In the genomic region with DNA sequence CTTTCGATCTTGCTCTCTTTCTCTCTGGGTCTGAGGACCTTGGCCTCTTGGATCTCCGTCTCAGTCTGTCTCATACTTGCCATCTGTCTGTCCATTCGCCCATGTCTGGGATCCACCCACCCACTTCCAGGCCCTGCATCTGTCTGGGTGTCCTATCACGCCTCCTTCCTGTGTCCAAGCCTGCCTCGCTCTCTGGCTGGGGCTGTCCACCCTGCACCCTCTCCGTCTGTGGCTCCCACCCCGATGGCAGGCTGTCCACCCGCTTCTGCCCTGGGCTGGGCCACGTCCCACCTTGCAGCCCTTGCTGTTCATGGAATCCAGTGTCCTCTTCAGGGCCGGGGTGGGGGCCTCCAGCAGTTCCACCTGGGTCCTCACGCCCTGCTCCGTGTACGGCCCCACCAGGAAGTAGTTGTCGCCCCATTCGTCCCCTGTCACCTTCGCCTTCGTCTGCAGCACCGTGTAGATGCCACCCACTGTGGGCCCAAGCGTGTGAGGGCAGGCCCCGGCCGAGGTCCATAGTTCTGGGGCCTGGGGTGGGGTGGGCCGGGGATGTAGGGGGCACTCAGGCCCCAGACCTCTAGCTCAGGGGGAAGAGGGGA, we compare ENCODE assay signal across 12 cellular contexts. TPM values are rescaled to one million over a fixed set of nuclear protein-coding genes. Genes with fewer than 3 reads are reported as not detected.
DNase-seq lines count a peak whose midpoint lies in the region; ATAC-seq and TF ChIP-seq lines count a peak whose summit lies in the region.
"Had no signal": no experiment of that assay in that cellular context is flagged by ENCODE, and none has a peak within 500 bp of the region (broad histone marks: within the 10 kb centered on the region; RNA-seq: fewer than 3 reads in every experiment).

No MANE protein-coding gene starts in this region.

- TF ChIP-seq CTCF in thoracic aorta (IDR thresholded peaks at IDR 0.05) = no peak

- H3K4me3 ChIP-seq in thoracic aorta = peak overlapping the region; percentile 100

- intact Hi-C loops in activated T-helper 1 cell treated with anti-CD3 and anti-CD28 coated beads, Interleukin-12 subunit alpha, Interleukin-12 subunit beta, Interleukin-2, Interleukin-4 antibody, amounts not matched to agents 30 ng/mL and 10 ng/mL and 1 ng/mL, durations not matched to agents 14 hours and 24 hours and 36 hours (cut with micrococcal nuclease) = loop anchor here (5.0 kb wide), 3 partner anchors 41 to 664 kb away; partner anchors contain the start of genes CGB2 and EMP3

- peaks cover 20 to 42% of the 10 kb centered on the region in 2 donors for H3K4me1 ChIP-seq in thoracic aorta (ENCODE audit: control insufficient read depth in 1 of 2, low read depth in 2 of 2)

- no peaks in the 10 kb centered on the region for H3K9me3 ChIP-seq in thoracic aorta
- H3K9me3 ChIP-seq: colonic mucosa had no signal

- peaks cover 55% of the 10 kb centered on the region for H3K4me1 Mint-ChIP-seq in activated naive CD8-positive, alpha-beta T cell treated with anti-CD3 and anti-CD28 coated beads, Interleukin-2, amount 50 U/mL, for 24 hours
- H3K4me1 Mint-ChIP-seq in activated naive CD8-positive, alpha-beta T cell treated with anti-CD3 and anti-CD28 coated beads for 36 hours = peaks cover 38% of the 10 kb centered on the region
- peaks cover 43% of the 10 kb centered on the region for H3K4me1 Mint-ChIP-seq in activated T-helper 1 cell treated with anti-CD3 and anti-CD28 coated beads, Interleukin-12 subunit alpha, Interleukin-12 subunit beta, Interleukin-2, Interleukin-4 antibody, amounts not matched to agents 30 ng/mL and 10 ng/mL and 1 ng/mL, durations not matched to agents 14 hours and 24 hours and 36 hours (ENCODE audit: low read depth)
- H3K4me1 Mint-ChIP-seq in memory B cell = peaks cover 43% of the 10 kb centered on the region

- H3K9me3 Mint-ChIP-seq in activated naive CD8-positive, alpha-beta T cell treated with anti-CD3 and anti-CD28 coated beads, Interleukin-2, amount 50 U/mL, for 24 hours = no peaks in the 10 kb centered on the region
- no peaks in the 10 kb centered on the region for H3K9me3 Mint-ChIP-seq in activated naive CD8-positive, alpha-beta T cell treated with anti-CD3 and anti-CD28 coated beads for 36 hours
- H3K9me3 Mint-ChIP-seq in activated T-helper 1 cell treated with anti-CD3 and anti-CD28 coated beads, Interleukin-12 subunit alpha, Interleukin-12 subunit beta, Interleukin-2, Interleukin-4 antibody, amounts not matched to agents 30 ng/mL and 10 ng/mL and 1 ng/mL, durations not matched to agents 14 hours and 24 hours and 36 hours = no peaks in the 10 kb centered on the region
- H3K9me3 Mint-ChIP-seq in memory B cell = no peaks in the 10 kb centered on the region

- H3K36me3 Mint-ChIP-seq in activated naive CD8-positive, alpha-beta T cell treated with anti-CD3 and anti-CD28 coated beads, Interleukin-2, amount 50 U/mL, for 24 hours (ENCODE audit: low read depth) = peaks cover 30% of the 10 kb centered on the region
- H3K36me3 Mint-ChIP-seq in activated naive CD8-positive, alpha-beta T cell treated with anti-CD3 and anti-CD28 coated beads for 36 hours = peaks cover 30% of the 10 kb centered on the region
- peaks cover 25% of the 10 kb centered on the region for H3K36me3 Mint-ChIP-seq in activated T-helper 1 cell treated with anti-CD3 and anti-CD28 coated beads, Interleukin-12 subunit alpha, Interleukin-12 subunit beta, Interleukin-2, Interleukin-4 antibody, amounts not matched to agents 30 ng/mL and 10 ng/mL and 1 ng/mL, durations not matched to agents 14 hours and 24 hours and 36 hours (ENCODE audit: low read depth)
- H3K36me3 Mint-ChIP-seq in memory B cell = peaks cover 14% of the 10 kb centered on the region

- H3K27me3 Mint-ChIP-seq in activated naive CD8-positive, alpha-beta T cell treated with anti-CD3 and anti-CD28 coated beads, Interleukin-2, amount 50 U/mL, for 24 hours = no peaks in the 10 kb centered on the region
- no peaks in the 10 kb centered on the region for H3K27me3 Mint-ChIP-seq in activated naive CD8-positive, alpha-beta T cell treated with anti-CD3 and anti-CD28 coated beads for 36 hours
- no peaks in the 10 kb centered on the region for H3K27me3 Mint-ChIP-seq in activated T-helper 1 cell treated with anti-CD3 and anti-CD28 coated beads, Interleukin-12 subunit alpha, Interleukin-12 subunit beta, Interleukin-2, Interleukin-4 antibody, amounts not matched to agents 30 ng/mL and 10 ng/mL and 1 ng/mL, durations not matched to agents 14 hours and 24 hours and 36 hours (ENCODE audit: insufficient read depth)
- H3K27me3 Mint-ChIP-seq in memory B cell = no peaks in the 10 kb centered on the region

- peak overlapping the region; percentile 22 for H3K27ac Mint-ChIP-seq in activated naive CD8-positive, alpha-beta T cell treated with anti-CD3 and anti-CD28 coated beads, Interleukin-2, amount 50 U/mL, for 24 hours
- no peak overlapping the region for H3K27ac Mint-ChIP-seq in activated naive CD8-positive, alpha-beta T cell treated with anti-CD3 and anti-CD28 coated beads for 36 hours
- H3K27ac Mint-ChIP-seq in activated T-helper 1 cell treated with anti-CD3 and anti-CD28 coated beads, Interleukin-12 subunit alpha, Interleukin-12 subunit beta, Interleukin-2, Interleukin-4 antibody, amounts not matched to agents 30 ng/mL and 10 ng/mL and 1 ng/mL, durations not matched to agents 14 hours and 24 hours and 36 hours = peak overlapping the region; percentile 22
- no peak overlapping the region for H3K27ac Mint-ChIP-seq in memory B cell

- H3K27me3 ChIP-seq in thoracic aorta (replicated peaks; ENCODE audit: insufficient read depth) = no peaks in the 10 kb centered on the region
- H3K27me3 ChIP-seq: colonic mucosa had no signal

- no peak for ATAC-seq in activated naive CD8-positive, alpha-beta T cell treated with anti-CD3 and anti-CD28 coated beads, Interleukin-2, amount 50 U/mL, for 24 hours
- ATAC-seq in memory B cell (ENCODE audit: low read depth) (no peak), thoracic aorta (ENCODE audit: insufficient number of reproducible peaks, low FRiP score, low read depth) (no peak)

- peak overlapping the region in 1 of 2 donors; percentile 100 for H3K27ac ChIP-seq in thoracic aorta

- no peak overlapping the region for H3K4me3 Mint-ChIP-seq in activated naive CD8-positive, alpha-beta T cell treated with anti-CD3 and anti-CD28 coated beads, Interleukin-2, amount 50 U/mL, for 24 hours
- H3K4me3 Mint-ChIP-seq in activated naive CD8-positive, alpha-beta T cell treated with anti-CD3 and anti-CD28 coated beads for 36 hours = no peak overlapping the region
- H3K4me3 Mint-ChIP-seq in activated T-helper 1 cell treated with anti-CD3 and anti-CD28 coated beads, Interleukin-12 subunit alpha, Interleukin-12 subunit beta, Interleukin-2, Interleukin-4 antibody, amounts not matched to agents 30 ng/mL and 10 ng/mL and 1 ng/mL, durations not matched to agents 14 hours and 24 hours and 36 hours = peak overlapping the region; percentile 12
- peak overlapping the region; percentile 54 for H3K4me3 Mint-ChIP-seq in memory B cell

- peaks cover 30% of the 10 kb centered on the region for H3K36me3 ChIP-seq in thoracic aorta
- H3K36me3 ChIP-seq: colonic mucosa had no signal

- DNase-seq in activated naive CD8-positive, alpha-beta T cell treated with anti-CD3 and anti-CD28 coated beads, Interleukin-2, amount 50 U/mL, for 24 hours = no peak
- DNase-seq in activated naive CD8-positive, alpha-beta T cell treated with anti-CD3 and anti-CD28 coated beads for 36 hours = no peak
- no peak for DNase-seq in activated T-helper 1 cell treated with anti-CD3 and anti-CD28 coated beads, Interleukin-12 subunit alpha, Interleukin-12 subunit beta, Interleukin-2, Interleukin-4 antibody, amounts not matched to agents 30 ng/mL and 10 ng/mL and 1 ng/mL, durations not matched to agents 14 hours and 24 hours and 36 hours (ENCODE audit: low spot score)
- DNase-seq in memory B cell (ENCODE audit: low spot score in 2 of 2) (no peak), thoracic aorta (ENCODE audit: low spot score) (no peak), NCI-H526 treated with DMSO at 0.1 percent for 48 hours (lab: John Stamatoyannopoulos, UW) (no peak), DMS53 (lab: John Stamatoyannopoulos, UW) (no peak), KG1 (lab: John Stamatoyannopoulos, UW) (no peak)
- DNase-seq: colonic mucosa, NCI-H510A treated with DMSO at 0.1 percent for 48 hours had no signal

RNA-seq across cellular contexts. Expression of gene GYS1, which starts 2.0 kb away (rescaled TPM):
- total RNA-seq in activated naive CD8-positive, alpha-beta T cell treated with anti-CD3 and anti-CD28 coated beads for 36 hours = 10 to 100 TPM; 48.9 to 57.6 TPM
- 71.2 and 77.1 TPM in 2 replicates for total RNA-seq in activated T-helper 1 cell treated with anti-CD3 and anti-CD28 coated beads, Interleukin-12 subunit alpha, Interleukin-12 subunit beta, Interleukin-2, Interleukin-4 antibody, amounts not matched to agents 30 ng/mL and 10 ng/mL and 1 ng/mL, durations not matched to agents 14 hours and 24 hours and 36 hours
- total RNA-seq in thoracic aorta = 10 to 100 TPM; 30.1 to 44.4 TPM

RNA-seq across cellular contexts. Expression of gene RUVBL2, which starts 2.6 kb away (rescaled TPM):
- total RNA-seq in activated naive CD8-positive, alpha-beta T cell treated with anti-CD3 and anti-CD28 coated beads for 36 hours = 100 to 1,000 TPM; 187 to 189 TPM
- total RNA-seq in activated T-helper 1 cell treated with anti-CD3 and anti-CD28 coated beads, Interleukin-12 subunit alpha, Interleukin-12 subunit beta, Interleukin-2, Interleukin-4 antibody, amounts not matched to agents 30 ng/mL and 10 ng/mL and 1 ng/mL, durations not matched to agents 14 hours and 24 hours and 36 hours = 172 and 175 TPM in 2 replicates
- total RNA-seq in thoracic aorta = 10 to 100 TPM; 51.6 to 52.3 TPM

RNA-seq across cellular contexts. Expression of gene LHB, which starts 25.8 kb away (rescaled TPM):
- total RNA-seq in activated naive CD8-positive, alpha-beta T cell treated with anti-CD3 and anti-CD28 coated beads for 36 hours = not detected
- total RNA-seq in activated T-helper 1 cell treated with anti-CD3 and anti-CD28 coated beads, Interleukin-12 subunit alpha, Interleukin-12 subunit beta, Interleukin-2, Interleukin-4 antibody, amounts not matched to agents 30 ng/mL and 10 ng/mL and 1 ng/mL, durations not matched to agents 14 hours and 24 hours and 36 hours = not detected in 2 replicates
- not detected for total RNA-seq in thoracic aorta
- total RNA-seq: colonic mucosa, LHCN-M2 had no signal

RNA-seq across cellular contexts. Expression of gene FTL, which starts 26.0 kb away (rescaled TPM):
- total RNA-seq in activated naive CD8-positive, alpha-beta T cell treated with anti-CD3 and anti-CD28 coated beads for 36 hours = 1,000 to 10,000 TPM; 1,137 to 1,177 TPM
- 651 and 662 TPM in 2 replicates for total RNA-seq in activated T-helper 1 cell treated with anti-CD3 and anti-CD28 coated beads, Interleukin-12 subunit alpha, Interleukin-12 subunit beta, Interleukin-2, Interleukin-4 antibody, amounts not matched to agents 30 ng/mL and 10 ng/mL and 1 ng/mL, durations not matched to agents 14 hours and 24 hours and 36 hours
- total RNA-seq in thoracic aorta = 1,000 to 10,000 TPM; 3,403 to 7,108 TPM

RNA-seq across cellular contexts. Expression of gene CGB3, which starts 33.0 kb away (rescaled TPM):
- total RNA-seq in activated naive CD8-positive, alpha-beta T cell treated with anti-CD3 and anti-CD28 coated beads for 36 hours = not detected
- total RNA-seq in activated T-helper 1 cell treated with anti-CD3 and anti-CD28 coated beads, Interleukin-12 subunit alpha, Interleukin-12 subunit beta, Interleukin-2, Interleukin-4 antibody, amounts not matched to agents 30 ng/mL and 10 ng/mL and 1 ng/mL, durations not matched to agents 14 hours and 24 hours and 36 hours = not detected in 2 replicates
- not detected for total RNA-seq in thoracic aorta
- total RNA-seq: colonic mucosa, LHCN-M2, renal cortical epithelial cell had no signal

Comparison
In these comparisons a context has a peak if more than half of its experiments do, and no peak if none do; other contexts are left out.
1. H3K27ac Mint-ChIP-seq: peak in activated naive CD8-positive, alpha-beta T cell treated with anti-CD3 and anti-CD28 coated beads, Interleukin-2, amount 50 U/mL, for 24 hours (single experiment) and activated T-helper 1 cell treated with anti-CD3 and anti-CD28 coated beads, Interleukin-12 subunit alpha, Interleukin-12 subunit beta, Interleukin-2, Interleukin-4 antibody, amounts not matched to agents 30 ng/mL and 10 ng/mL and 1 ng/mL, durations not matched to agents 14 hours and 24 hours and 36 hours (single experiment); none in activated naive CD8-positive, alpha-beta T cell treated with anti-CD3 and anti-CD28 coated beads for 36 hours (single experiment) and memory B cell (single experiment).
2. H3K4me3 Mint-ChIP-seq: peak in activated T-helper 1 cell treated with anti-CD3 and anti-CD28 coated beads, Interleukin-12 subunit alpha, Interleukin-12 subunit beta, Interleukin-2, Interleukin-4 antibody, amounts not matched to agents 30 ng/mL and 10 ng/mL and 1 ng/mL, durations not matched to agents 14 hours and 24 hours and 36 hours (single experiment) and memory B cell (single experiment); none in activated naive CD8-positive, alpha-beta T cell treated with anti-CD3 and anti-CD28 coated beads, Interleukin-2, amount 50 U/mL, for 24 hours (single experiment) and activated naive CD8-positive, alpha-beta T cell treated with anti-CD3 and anti-CD28 coated beads for 36 hours (single experiment).